Comparison of ENCODE assay signal across 17 cellular contexts in the genomic region with DNA sequence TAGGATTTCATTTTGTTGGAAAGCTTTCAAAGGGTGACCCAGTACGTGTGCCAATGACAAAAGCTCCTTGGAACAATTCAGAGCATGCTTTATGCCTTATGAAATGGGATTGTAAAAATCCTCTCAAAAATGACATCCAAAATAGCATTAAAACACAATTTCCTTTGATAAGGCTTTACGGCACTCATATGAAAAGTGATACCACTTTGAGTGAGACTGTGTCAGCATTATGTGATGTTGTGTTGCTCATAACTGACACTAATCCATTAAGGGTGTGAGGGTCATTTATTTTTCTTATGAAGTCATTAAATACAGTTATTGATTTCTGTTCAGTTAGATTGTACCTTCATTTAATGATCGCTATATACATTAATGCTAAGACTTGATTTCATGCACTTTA.
"Had no signal": no experiment of that assay in that cellular context is flagged by ENCODE, and none has a peak within 500 bp of the region (broad histone marks: within the 10 kb centered on the region; RNA-seq: fewer than 3 reads in every experiment).

No MANE protein-coding gene starts in this region.

- H3K4me3 ChIP-seq: esophagus squamous epithelium, left ventricle myocardium inferior, lower lobe of right lung, right lobe of liver, testis, transverse colon had no signal

- ATAC-seq: lower lobe of right lung; naive thymus-derived CD4-positive, alpha-beta T cell; right lobe of liver; stimulated activated effector memory CD8-positive, alpha-beta T cell treated with anti-CD3 and anti-CD28 coated beads, Interleukin-12 subunit alpha, Interleukin-12 subunit beta, amount 100 ng/mL, for 72 hours; stimulated activated naive CD8-positive, alpha-beta T cell treated with anti-CD3 and anti-CD28 coated beads, Interleukin-15, Interleukin-2, amounts not matched to agents 100 U/mL and 50 U/mL, for 24 hours had no signal

- H3K36me3 ChIP-seq: esophagus squamous epithelium, left ventricle myocardium inferior, lower lobe of right lung, right lobe of liver, transverse colon had no signal

- H3K4me1 ChIP-seq: lower lobe of right lung, right lobe of liver, testis had no signal

- H3K27me3 ChIP-seq: esophagus squamous epithelium, right lobe of liver, testis had no signal

- H3K27ac ChIP-seq: esophagus squamous epithelium, left ventricle myocardium inferior, lower lobe of right lung, right lobe of liver, testis, transverse colon had no signal

- H3K9me3 ChIP-seq: esophagus squamous epithelium, left ventricle myocardium inferior, lower lobe of right lung, psoas muscle, right lobe of liver, testis, transverse colon had no signal

- DNase-seq: effector memory CD4-positive, alpha-beta T cell; esophagus squamous epithelium; foreskin fibroblast; immature natural killer cell; left ventricle myocardium inferior; lower lobe of right lung; naive thymus-derived CD4-positive, alpha-beta T cell; nephron progenitor cell; psoas muscle; retina; right lobe of liver; stimulated activated CD4-positive, alpha-beta T cell treated with anti-CD3 and anti-CD28 coated beads, Interleukin-4, amount 100 ng/mL, for 1 hour; stimulated activated CD8-positive, alpha-beta memory T cell treated with anti-CD3 and anti-CD28 coated beads, Interleukin-4, amount 100 ng/mL, for 48 hours; stimulated activated naive CD8-positive, alpha-beta T cell treated with anti-CD3 and anti-CD28 coated beads, Interleukin-15, Interleukin-2, amounts not matched to agents 100 U/mL and 50 U/mL, for 24 hours; testis; transverse colon had no signal
